In the genomic region with DNA sequence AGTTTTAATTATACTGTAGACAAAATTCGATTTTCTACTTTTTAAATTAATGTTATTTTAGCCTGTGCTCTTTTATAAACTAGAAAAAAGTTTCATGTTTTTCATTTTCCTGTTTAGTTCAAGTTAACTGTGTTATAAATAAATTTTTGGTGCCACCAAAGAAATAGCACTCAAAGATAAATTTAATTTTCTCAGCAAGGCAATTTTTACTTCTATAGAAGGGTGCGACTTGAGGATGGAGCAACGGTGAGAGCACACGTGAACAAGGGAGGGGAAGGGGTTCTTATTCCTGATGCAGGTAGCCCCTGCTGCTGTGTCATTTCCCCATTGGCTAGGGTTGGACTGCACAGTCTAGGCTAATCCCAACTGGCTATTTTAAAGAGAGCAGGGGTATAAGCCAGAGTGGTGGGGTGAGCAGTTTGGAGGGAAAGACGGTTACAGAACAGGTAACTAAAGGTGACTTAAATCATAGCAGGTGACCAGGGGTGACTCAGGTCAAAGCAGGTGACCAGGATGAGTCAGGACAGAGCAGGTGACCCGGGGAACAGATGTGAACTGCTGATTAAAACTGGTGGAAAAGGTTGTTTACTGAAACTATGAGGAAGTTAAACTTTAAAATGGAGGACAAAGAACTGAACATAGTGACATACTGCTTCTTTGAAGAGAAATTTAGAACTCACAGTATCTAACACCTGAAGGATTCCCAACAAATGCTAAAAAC, we compare ENCODE assay signal across 1 cellular context.
TF ChIP-seq lines count a peak whose summit lies in the region.

No MANE protein-coding gene starts in this region.

TF ChIP-seq in K562, 482 proteins besides CTCF, POLR2A, EP300 and RAD21 (continued from another document):
- TF ChIP-seq, protein P1, sequence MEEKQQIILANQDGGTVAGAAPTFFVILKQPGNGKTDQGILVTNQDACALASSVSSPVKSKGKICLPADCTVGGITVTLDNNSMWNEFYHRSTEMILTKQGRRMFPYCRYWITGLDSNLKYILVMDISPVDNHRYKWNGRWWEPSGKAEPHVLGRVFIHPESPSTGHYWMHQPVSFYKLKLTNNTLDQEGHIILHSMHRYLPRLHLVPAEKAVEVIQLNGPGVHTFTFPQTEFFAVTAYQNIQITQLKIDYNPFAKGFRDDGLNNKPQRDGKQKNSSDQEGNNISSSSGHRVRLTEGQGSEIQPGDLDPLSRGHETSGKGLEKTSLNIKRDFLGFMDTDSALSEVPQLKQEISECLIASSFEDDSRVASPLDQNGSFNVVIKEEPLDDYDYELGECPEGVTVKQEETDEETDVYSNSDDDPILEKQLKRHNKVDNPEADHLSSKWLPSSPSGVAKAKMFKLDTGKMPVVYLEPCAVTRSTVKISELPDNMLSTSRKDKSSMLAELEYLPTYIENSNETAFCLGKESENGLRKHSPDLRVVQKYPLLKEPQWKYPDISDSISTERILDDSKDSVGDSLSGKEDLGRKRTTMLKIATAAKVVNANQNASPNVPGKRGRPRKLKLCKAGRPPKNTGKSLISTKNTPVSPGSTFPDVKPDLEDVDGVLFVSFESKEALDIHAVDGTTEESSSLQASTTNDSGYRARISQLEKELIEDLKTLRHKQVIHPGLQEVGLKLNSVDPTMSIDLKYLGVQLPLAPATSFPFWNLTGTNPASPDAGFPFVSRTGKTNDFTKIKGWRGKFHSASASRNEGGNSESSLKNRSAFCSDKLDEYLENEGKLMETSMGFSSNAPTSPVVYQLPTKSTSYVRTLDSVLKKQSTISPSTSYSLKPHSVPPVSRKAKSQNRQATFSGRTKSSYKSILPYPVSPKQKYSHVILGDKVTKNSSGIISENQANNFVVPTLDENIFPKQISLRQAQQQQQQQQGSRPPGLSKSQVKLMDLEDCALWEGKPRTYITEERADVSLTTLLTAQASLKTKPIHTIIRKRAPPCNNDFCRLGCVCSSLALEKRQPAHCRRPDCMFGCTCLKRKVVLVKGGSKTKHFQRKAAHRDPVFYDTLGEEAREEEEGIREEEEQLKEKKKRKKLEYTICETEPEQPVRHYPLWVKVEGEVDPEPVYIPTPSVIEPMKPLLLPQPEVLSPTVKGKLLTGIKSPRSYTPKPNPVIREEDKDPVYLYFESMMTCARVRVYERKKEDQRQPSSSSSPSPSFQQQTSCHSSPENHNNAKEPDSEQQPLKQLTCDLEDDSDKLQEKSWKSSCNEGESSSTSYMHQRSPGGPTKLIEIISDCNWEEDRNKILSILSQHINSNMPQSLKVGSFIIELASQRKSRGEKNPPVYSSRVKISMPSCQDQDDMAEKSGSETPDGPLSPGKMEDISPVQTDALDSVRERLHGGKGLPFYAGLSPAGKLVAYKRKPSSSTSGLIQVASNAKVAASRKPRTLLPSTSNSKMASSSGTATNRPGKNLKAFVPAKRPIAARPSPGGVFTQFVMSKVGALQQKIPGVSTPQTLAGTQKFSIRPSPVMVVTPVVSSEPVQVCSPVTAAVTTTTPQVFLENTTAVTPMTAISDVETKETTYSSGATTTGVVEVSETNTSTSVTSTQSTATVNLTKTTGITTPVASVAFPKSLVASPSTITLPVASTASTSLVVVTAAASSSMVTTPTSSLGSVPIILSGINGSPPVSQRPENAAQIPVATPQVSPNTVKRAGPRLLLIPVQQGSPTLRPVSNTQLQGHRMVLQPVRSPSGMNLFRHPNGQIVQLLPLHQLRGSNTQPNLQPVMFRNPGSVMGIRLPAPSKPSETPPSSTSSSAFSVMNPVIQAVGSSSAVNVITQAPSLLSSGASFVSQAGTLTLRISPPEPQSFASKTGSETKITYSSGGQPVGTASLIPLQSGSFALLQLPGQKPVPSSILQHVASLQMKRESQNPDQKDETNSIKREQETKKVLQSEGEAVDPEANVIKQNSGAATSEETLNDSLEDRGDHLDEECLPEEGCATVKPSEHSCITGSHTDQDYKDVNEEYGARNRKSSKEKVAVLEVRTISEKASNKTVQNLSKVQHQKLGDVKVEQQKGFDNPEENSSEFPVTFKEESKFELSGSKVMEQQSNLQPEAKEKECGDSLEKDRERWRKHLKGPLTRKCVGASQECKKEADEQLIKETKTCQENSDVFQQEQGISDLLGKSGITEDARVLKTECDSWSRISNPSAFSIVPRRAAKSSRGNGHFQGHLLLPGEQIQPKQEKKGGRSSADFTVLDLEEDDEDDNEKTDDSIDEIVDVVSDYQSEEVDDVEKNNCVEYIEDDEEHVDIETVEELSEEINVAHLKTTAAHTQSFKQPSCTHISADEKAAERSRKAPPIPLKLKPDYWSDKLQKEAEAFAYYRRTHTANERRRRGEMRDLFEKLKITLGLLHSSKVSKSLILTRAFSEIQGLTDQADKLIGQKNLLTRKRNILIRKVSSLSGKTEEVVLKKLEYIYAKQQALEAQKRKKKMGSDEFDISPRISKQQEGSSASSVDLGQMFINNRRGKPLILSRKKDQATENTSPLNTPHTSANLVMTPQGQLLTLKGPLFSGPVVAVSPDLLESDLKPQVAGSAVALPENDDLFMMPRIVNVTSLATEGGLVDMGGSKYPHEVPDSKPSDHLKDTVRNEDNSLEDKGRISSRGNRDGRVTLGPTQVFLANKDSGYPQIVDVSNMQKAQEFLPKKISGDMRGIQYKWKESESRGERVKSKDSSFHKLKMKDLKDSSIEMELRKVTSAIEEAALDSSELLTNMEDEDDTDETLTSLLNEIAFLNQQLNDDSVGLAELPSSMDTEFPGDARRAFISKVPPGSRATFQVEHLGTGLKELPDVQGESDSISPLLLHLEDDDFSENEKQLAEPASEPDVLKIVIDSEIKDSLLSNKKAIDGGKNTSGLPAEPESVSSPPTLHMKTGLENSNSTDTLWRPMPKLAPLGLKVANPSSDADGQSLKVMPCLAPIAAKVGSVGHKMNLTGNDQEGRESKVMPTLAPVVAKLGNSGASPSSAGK (IDR thresholded peaks at IDR 0.05): no peak
- TF ChIP-seq, protein P2, sequence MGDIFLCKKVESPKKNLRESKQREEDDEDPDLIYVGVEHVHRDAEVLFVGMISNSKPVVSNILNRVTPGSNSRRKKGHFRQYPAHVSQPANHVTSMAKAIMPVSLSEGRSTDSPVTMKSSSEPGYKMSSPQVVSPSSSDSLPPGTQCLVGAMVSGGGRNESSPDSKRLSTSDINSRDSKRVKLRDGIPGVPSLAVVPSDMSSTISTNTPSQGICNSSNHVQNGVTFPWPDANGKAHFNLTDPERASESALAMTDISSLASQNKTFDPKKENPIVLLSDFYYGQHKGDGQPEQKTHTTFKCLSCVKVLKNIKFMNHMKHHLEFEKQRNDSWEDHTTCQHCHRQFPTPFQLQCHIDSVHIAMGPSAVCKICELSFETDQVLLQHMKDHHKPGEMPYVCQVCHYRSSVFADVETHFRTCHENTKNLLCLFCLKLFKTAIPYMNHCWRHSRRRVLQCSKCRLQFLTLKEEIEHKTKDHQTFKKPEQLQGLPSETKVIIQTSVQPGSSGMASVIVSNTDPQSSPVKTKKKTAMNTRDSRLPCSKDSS (IDR thresholded peaks at IDR 0.05; ENCODE audit: low read depth, partially characterized antibody): peak; percentile 84
- TF ChIP-seq TRIM28 (IDR thresholded peaks at IDR 0.05) (peak; percentile 41; the same call in 1 of the 2 replicates), CBX3 (IDR thresholded peaks at IDR 0.05; ENCODE audit: borderline replicate concordance in 1 of 2, low read length in 2 of 2) (peak in 1 of 2 experiments; percentile 67; a peak in 2 of 3 replicates), ZEB2 (IDR thresholded peaks at IDR 0.05) (0 out of 2 replicates have a peak, but pooled peaks have one; percentile 30), SRSF9 (IDR thresholded peaks at IDR 0.05; ENCODE audit: borderline replicate concordance, low read depth, low read length) (no peak), JUND (IDR thresholded peaks at IDR 0.05; ENCODE audit: borderline replicate concordance, low read depth, low read length) (0 out of 2 replicates have a peak, but pooled peaks have one; percentile 12), JUND (tag; IDR thresholded peaks at IDR 0.05; ENCODE audit: borderline replicate concordance, low read depth, low read length) (peak; percentile 31; the same call in 1 of the 3 replicates)
